ENCODE assay signal across 27 cellular contexts in the genomic region with DNA sequence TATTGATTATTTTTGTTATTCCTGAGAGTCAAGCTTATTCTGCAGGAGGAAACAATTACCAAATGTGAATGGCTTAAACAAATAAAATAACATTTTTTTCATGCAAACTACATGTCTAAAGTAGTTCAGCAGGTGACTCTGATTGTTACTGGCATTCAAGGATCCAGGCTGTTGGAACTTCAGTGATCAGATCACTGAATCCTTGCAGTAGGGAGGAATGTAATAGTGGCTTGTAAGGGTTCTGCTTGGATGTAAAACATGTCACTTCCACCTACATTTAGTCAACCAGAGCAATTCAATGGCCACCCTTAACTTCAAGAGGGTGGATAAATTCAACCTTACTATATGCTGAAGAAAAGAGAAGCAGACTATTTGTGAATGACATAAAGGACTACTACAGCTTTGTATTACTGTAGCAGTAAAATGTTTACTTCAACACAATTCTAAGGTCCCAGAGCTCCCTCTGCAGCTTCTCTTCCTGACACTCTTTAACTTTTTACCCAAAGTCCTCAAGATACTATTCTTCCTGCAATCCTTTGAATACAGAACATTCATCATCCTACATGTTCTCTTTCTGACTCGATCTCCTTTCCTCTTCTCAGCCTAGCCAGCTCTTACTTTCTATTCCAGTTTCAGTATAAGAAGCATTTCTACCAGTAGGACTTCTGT.
DNase-seq lines count a peak whose midpoint lies in the region; ATAC-seq, FAIRE-seq and TF ChIP-seq lines count a peak whose summit lies in the region.
"Had no signal": no experiment of that assay in that cellular context is flagged by ENCODE, and none has a peak within 500 bp of the region (broad histone marks: within the 10 kb centered on the region; RNA-seq: fewer than 3 reads in every experiment).

No MANE protein-coding gene starts in this region.

- TF ChIP-seq POLR2A in HepG2 (IDR thresholded peaks at IDR 0.05; ENCODE audit: insufficient read depth in 1 of 2, low read depth in 2 of 2, low read length in 2 of 2) (no peak), tibial nerve (IDR thresholded peaks at IDR 0.05) (no peak)

- in situ Hi-C loops in T47D (cut with HindIII; ENCODE audit: low pct_unique_long_range_greater_than_20kb, low sequenced_read_pairs) (no loop called here), HepG2 (cut with HindIII; ENCODE audit: extremely low pct_ligation_motif_present, low pct_unique_long_range_greater_than_20kb) (loop anchor here (25.0 kb wide), 1 partner anchor 863 kb away; no protein-coding TSS in a partner anchor)

- CTCF ChIA-PET in HepG2 (lab: Yijun Ruan, JAX; ENCODE audit: low intra/inter-chr PET ratio, low total read pairs): no interaction called here

- intact Hi-C loops in HepG2 (cut with micrococcal nuclease; ENCODE audit: unreplicated experiment): no loop called here

- no peak for TF ChIP-seq RAD21 in HepG2 (CRISPR knock-in tag; IDR thresholded peaks at IDR 0.05)

- H4K20me1 ChIP-seq in HepG2 (ENCODE audit: insufficient read depth, low read length): no peaks in the 10 kb centered on the region

- H3K27me3 ChIP-seq in HepG2 (ENCODE audit: control insufficient read depth in 1 of 2, insufficient read depth in 2 of 2, low read length in 2 of 2) (no peaks in the 10 kb centered on the region), tibial nerve (no peaks in the 10 kb centered on the region)
- H3K27me3 ChIP-seq: gastrocnemius medialis, left lung, spleen had no signal

- H3K79me2 ChIP-seq in HepG2 (ENCODE audit: insufficient read depth, low read length): no peaks in the 10 kb centered on the region

- H3K4me2 ChIP-seq in HepG2 (ENCODE audit: low read depth, low read length): no peak overlapping the region

- no peak for ATAC-seq in HepG2
- ATAC-seq: activated CD8-positive, alpha-beta T cell treated with anti-CD3 and anti-CD28 coated beads for 36 hours; gastrocnemius medialis; left lung; naive thymus-derived CD4-positive, alpha-beta T cell had no signal

- FAIRE-seq in HepG2 (lab: Jason Lieb, UNC): no peak
- FAIRE-seq: astrocyte, endometrium, islet of Langerhans had no signal

- BruUV-seq in HepG2 (replicated peaks; lab: Mats Ljungman, UMichigan): no TSS peak

- no peaks in the 10 kb centered on the region for H3K36me3 ChIP-seq in HepG2 (replicated peaks in 1 of 2; ENCODE audit: control insufficient read depth in 1 of 2, insufficient read depth in 2 of 2, low read length in 2 of 2)
- H3K36me3 ChIP-seq in tibial nerve: no peaks in the 10 kb centered on the region
- H3K36me3 ChIP-seq: gastrocnemius medialis, left lung, spleen had no signal

- TF ChIP-seq CTCF in C4-2B (conservative IDR thresholded peaks at IDR 0.05): peak; percentile 34
- peak; percentile 37; the same call in 1 of the 2 replicates for TF ChIP-seq CTCF in LNCAP (IDR thresholded peaks at IDR 0.05)
- peak; percentile 31; the same call in 1 of the 2 replicates for TF ChIP-seq CTCF in HepG2 (CRISPR knock-in tag; IDR thresholded peaks at IDR 0.05)
- no peak for TF ChIP-seq CTCF in tibial nerve (IDR thresholded peaks at IDR 0.05)

- POLR2A ChIA-PET in HepG2 (lab: Yijun Ruan, JAX): no interaction called here

- no peaks in the 10 kb centered on the region for H3K4me1 ChIP-seq in HepG2 (ENCODE audit: insufficient read depth, low read length)
- no peaks in the 10 kb centered on the region for H3K4me1 ChIP-seq in tibial nerve
- H3K4me1 ChIP-seq: gastrocnemius medialis, left lung, spleen had no signal

- TF ChIP-seq EP300 in HepG2 (IDR thresholded peaks at IDR 0.05; ENCODE audit: low read depth in 2 of 2, low read length in 2 of 2) (no peak), HepG2 (CRISPR knock-in tag; IDR thresholded peaks at IDR 0.05; ENCODE audit: borderline replicate concordance) (no peak), tibial nerve (IDR thresholded peaks at IDR 0.05) (no peak)

- H2AFZ ChIP-seq in HepG2 (ENCODE audit: low read length): no peak overlapping the region

- peaks cover 52% of the 10 kb centered on the region for H3K9me3 ChIP-seq in HepG2 (ENCODE audit: low read length)
- H3K9me3 ChIP-seq in tibial nerve: no peaks in the 10 kb centered on the region
- H3K9me3 ChIP-seq: gastrocnemius medialis, left lung had no signal

- H3K4me3 ChIP-seq in HepG2 (replicated peaks in 1 of 3; ENCODE audit: insufficient read depth in 1 of 3, low read depth in 2 of 3, low read length in 3 of 3) (no peak overlapping the region), tibial nerve (no peak overlapping the region)
- H3K4me3 ChIP-seq: gastrocnemius medialis, left lung, spleen had no signal

- H3K9ac ChIP-seq in HepG2 (ENCODE audit: insufficient read depth, low read depth, low read length): no peak overlapping the region

- DNase-seq in T47D (ENCODE audit: low read depth in 1 of 2, low spot score in 1 of 2) (peak; percentile 5 to 29), HepG2 (ENCODE audit: low spot score) (no peak), OCI-M1 (lab: John Stamatoyannopoulos, UW) (no peak), tibial nerve (ENCODE audit: low spot score in 2 of 2) (no peak), T-helper 9 cell (no peak)
- no peak for DNase-seq in activated effector memory CD4-positive, alpha-beta T cell treated with Interleukin-2 at 50 U/mL for 16 hours
- DNase-seq: activated CD4-positive, alpha-beta T cell treated with anti-CD3 and anti-CD28 coated beads for 1 hour; activated CD8-positive, alpha-beta T cell treated with anti-CD3 and anti-CD28 coated beads for 36 hours; activated naive CD8-positive, alpha-beta T cell treated with anti-CD3 and anti-CD28 coated beads, Interleukin-2, amount 10 ng/mL, durations not matched to agents 7 days and 5 days; CD8-positive, alpha-beta memory T cell; DMS 273 treated with DMSO at 0.1 percent for 48 hours; gastrocnemius medialis; IMR-90; left lung; midbrain; naive thymus-derived CD4-positive, alpha-beta T cell; NCI-H1105; NCI-H187 treated with DMSO at 0.1 percent for 48 hours; NCI-H524; spleen; T-helper 1 cell; trophoblast cell had no signal

- 0% methylated on average over 1 of the region's 1 CpG for WGBS in HepG2 (ENCODE audit: low lambda C conversion rate)
- WGBS in tibial nerve, 2 donors: 50 to 73% methylated on average over 1 of the region's 1 CpG

- H3K27ac ChIP-seq in C4-2B (no peak overlapping the region), HepG2 (ENCODE audit: extremely low read length, insufficient read depth, low read length) (no peak overlapping the region), tibial nerve (no peak overlapping the region)
- H3K27ac ChIP-seq: gastrocnemius medialis, left lung, spleen had no signal

TF ChIP-seq in HepG2, 621 proteins besides CTCF, POLR2A, EP300 and RAD21:
- TF ChIP-seq, protein P1, sequence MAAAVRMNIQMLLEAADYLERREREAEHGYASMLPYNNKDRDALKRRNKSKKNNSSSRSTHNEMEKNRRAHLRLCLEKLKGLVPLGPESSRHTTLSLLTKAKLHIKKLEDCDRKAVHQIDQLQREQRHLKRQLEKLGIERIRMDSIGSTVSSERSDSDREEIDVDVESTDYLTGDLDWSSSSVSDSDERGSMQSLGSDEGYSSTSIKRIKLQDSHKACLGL (CRISPR knock-in tag; IDR thresholded peaks at IDR 0.05): no peak
- TF ChIP-seq ZNF644 (CRISPR knock-in tag; IDR thresholded peaks at IDR 0.05; ENCODE audit: low read depth) (no peak), TARDBP (CRISPR knock-in tag; IDR thresholded peaks at IDR 0.05) (no peak), STAG1 (CRISPR knock-in tag; IDR thresholded peaks at IDR 0.05) (peak; percentile 34; the same call in 1 of the 2 replicates), PRMT3 (CRISPR knock-in tag; IDR thresholded peaks at IDR 0.05; ENCODE audit: borderline replicate concordance, low read depth) (no peak)

Comparison
In these comparisons a context has a peak if more than half of its experiments do, and no peak if none do; other contexts are left out.
1. CTCF ChIP-seq: peak in C4-2B (single experiment), LNCAP (single experiment) and HepG2 (single experiment); none in tibial nerve (0 of 5).
2. DNase-seq: peak in T47D (2 of 2); none in HepG2 (single experiment), OCI-M1 (single experiment), activated effector memory CD4-positive, alpha-beta T cell treated with Interleukin-2 at 50 U/mL for 16 hours (single experiment), tibial nerve (0 of 2) and T-helper 9 cell (single experiment).